8 cellular contexts compared by ENCODE assay signal in genomic region chr11:64650923-64651523, GRCh38.
DNase-seq lines count a peak whose midpoint lies in the region; ATAC-seq and TF ChIP-seq lines count a peak whose summit lies in the region.

No MANE protein-coding gene starts in this region.

- H3K27ac ChIP-seq in right atrium auricular region, result no peak overlapping the region

- in situ Hi-C loops in KBM-7 (cut with MboI; ENCODE audit: low pct_unique_long_range_greater_than_20kb, low sequenced_read_pairs), result no loop called here
- in situ Hi-C loops in T47D (cut with HindIII; ENCODE audit: low pct_unique_long_range_greater_than_20kb, low sequenced_read_pairs), result no loop called here

- H3K4me3 Mint-ChIP-seq in neural crest cell, result no peak overlapping the region

- H3K36me3 ChIP-seq in right atrium auricular region, result no peaks in the 10 kb centered on the region

- no peaks in the 10 kb centered on the region for H3K36me3 Mint-ChIP-seq in neural crest cell (ENCODE audit: low read depth)

- ATAC-seq in GM19035 (IDR thresholded peaks at IDR 0.05; ENCODE audit: unreplicated experiment), result no peak

- H3K27me3 Mint-ChIP-seq in neural crest cell (ENCODE audit: low read depth), result peaks cover 16% of the 10 kb centered on the region

- H3K4me3 ChIP-seq in right atrium auricular region, result no peak overlapping the region

- H3K4me1 Mint-ChIP-seq in neural crest cell, result peaks cover 14% of the 10 kb centered on the region

- H3K4me1 ChIP-seq in right atrium auricular region, result no peaks in the 10 kb centered on the region

- H3K27me3 ChIP-seq in right atrium auricular region, result no peaks in the 10 kb centered on the region

- H3K27ac Mint-ChIP-seq in neural crest cell (ENCODE audit: unreplicated experiment), result no peak overlapping the region

- no peaks in the 10 kb centered on the region for H3K9me3 Mint-ChIP-seq in neural crest cell

- TF ChIP-seq CTCF in neural crest cell (conservative IDR thresholded peaks at IDR 0.05) (peak; percentile 41), right atrium auricular region (IDR thresholded peaks at IDR 0.05) (peak in 1 of 2 donors; percentile 53)

- DNase-seq in ELF-1 (ENCODE audit: low read depth, low spot score) (peak; percentile 45), KBM-7 (peak; percentile 64), T47D (ENCODE audit: low read depth in 1 of 2, low spot score in 1 of 2) (peak; percentile 52 to 65), neural crest cell (ENCODE audit: low read depth, low spot score) (no peak), right atrium auricular region (ENCODE audit: low spot score) (no peak)
- no peak for DNase-seq in activated naive CD4-positive, alpha-beta T cell treated with Interleukin-2 at 50 U/mL for 16 hours
- DNase-seq in activated CD4-positive, alpha-beta T cell treated with anti-CD3 and anti-CD28 coated beads, Interleukin-2, amount 50 U/mL, for 4 hours, result no peak

- no peaks in the 10 kb centered on the region for H3K9me3 ChIP-seq in right atrium auricular region

Comparison
In these comparisons a context has a peak if more than half of its experiments do, and no peak if none do; other contexts are left out.
1. DNase-seq: peak in ELF-1 (single experiment), KBM-7 (single experiment) and T47D (2 of 2); none in neural crest cell (single experiment), activated naive CD4-positive, alpha-beta T cell treated with Interleukin-2 at 50 U/mL for 16 hours (single experiment), activated CD4-positive, alpha-beta T cell treated with anti-CD3 and anti-CD28 coated beads, Interleukin-2, amount 50 U/mL, for 4 hours (0 of 2) and right atrium auricular region (single experiment).